ENCODE assay signal across 24 cellular contexts in genomic region chr5:178319541-178320041, GRCh38.
"Had no signal": no experiment of that assay in that cellular context is flagged by ENCODE, and none has a peak within 500 bp of the region (broad histone marks: within the 10 kb centered on the region; RNA-seq: fewer than 3 reads in every experiment).

No MANE protein-coding gene starts in this region.

- H3K27me3 ChIP-seq: colonic mucosa, neutrophil, pancreas, uterus had no signal

- H3K9me3 ChIP-seq: colonic mucosa, left ventricle myocardium inferior, mucosa of descending colon, neutrophil, pancreas, tibial artery, uterus had no signal

- H3K27ac Mint-ChIP-seq: activated CD4-positive, alpha-beta memory T cell treated with anti-CD3 and anti-CD28 coated beads, Interleukin-2, amount 10 ng/mL, durations not matched to agents 7 days and 5 days; activated T-helper 17 cell treated with anti-CD3 and anti-CD28 coated beads, Interleukin-2, amount 50 U/mL, for 72 hours; naive B cell; T-cell had no signal

- ATAC-seq: activated T-helper 17 cell treated with anti-CD3 and anti-CD28 coated beads, Interleukin-2, amount 50 U/mL, for 72 hours; mucosa of descending colon; pancreas; T-cell had no signal

- H3K36me3 Mint-ChIP-seq: brain, naive B cell, T-cell had no signal

- H3K4me1 ChIP-seq: colonic mucosa, left ventricle myocardium inferior, pancreas, tibial artery, uterus had no signal

- H3K4me1 Mint-ChIP-seq: activated CD4-positive, alpha-beta memory T cell treated with anti-CD3 and anti-CD28 coated beads, Interleukin-2, amount 10 ng/mL, durations not matched to agents 7 days and 5 days; activated T-helper 17 cell treated with anti-CD3 and anti-CD28 coated beads, Interleukin-2, amount 50 U/mL, for 72 hours; T-cell had no signal

- H3K4me3 Mint-ChIP-seq: activated CD4-positive, alpha-beta memory T cell treated with anti-CD3 and anti-CD28 coated beads, Interleukin-2, amount 10 ng/mL, durations not matched to agents 7 days and 5 days; activated T-helper 17 cell treated with anti-CD3 and anti-CD28 coated beads, Interleukin-2, amount 50 U/mL, for 72 hours; brain; naive B cell; T-cell had no signal

- H3K27ac ChIP-seq: colonic mucosa, left ventricle myocardium inferior, neutrophil, pancreas, tibial artery, uterus had no signal

- H3K36me3 ChIP-seq: colonic mucosa, left ventricle myocardium inferior, neutrophil, pancreas, tibial artery, uterus had no signal

- H3K4me3 ChIP-seq: colonic mucosa, left ventricle myocardium inferior, mucosa of descending colon, pancreas, tibial artery, uterus had no signal

- H3K27me3 Mint-ChIP-seq: activated CD4-positive, alpha-beta memory T cell treated with anti-CD3 and anti-CD28 coated beads, Interleukin-2, amount 10 ng/mL, durations not matched to agents 7 days and 5 days; T-cell had no signal

- DNase-seq: activated CD4-positive, alpha-beta memory T cell treated with anti-CD3 and anti-CD28 coated beads, Interleukin-2, amount 10 ng/mL, durations not matched to agents 7 days and 5 days; activated CD4-positive, alpha-beta T cell treated with anti-CD3 and anti-CD28 coated beads for 48 hours; activated CD4-positive, CD25-positive, alpha-beta regulatory T cell; activated naive CD4-positive, alpha-beta T cell treated with Interleukin-2 at 50 U/mL for 16 hours; activated T-cell treated with anti-CD3 and anti-CD28 coated beads, Interleukin-2, amount 50 U/mL, for 1 hour; central memory CD4-positive, alpha-beta T cell; colonic mucosa; erythroblast; foreskin melanocyte; glutamatergic neuron; hypothalamus; left ventricle myocardium inferior; mesenchymal stem cell; mucosa of descending colon; naive B cell; stimulated activated CD8-positive, alpha-beta memory T cell treated with anti-CD3 and anti-CD28 coated beads, Interleukin-4, amount 100 ng/mL, for 48 hours; stimulated activated naive CD4-positive, alpha-beta T cell treated with Interleukin-2 at 50 U/mL for 16 hours; T-cell; uterus had no signal
